In the genomic region with DNA sequence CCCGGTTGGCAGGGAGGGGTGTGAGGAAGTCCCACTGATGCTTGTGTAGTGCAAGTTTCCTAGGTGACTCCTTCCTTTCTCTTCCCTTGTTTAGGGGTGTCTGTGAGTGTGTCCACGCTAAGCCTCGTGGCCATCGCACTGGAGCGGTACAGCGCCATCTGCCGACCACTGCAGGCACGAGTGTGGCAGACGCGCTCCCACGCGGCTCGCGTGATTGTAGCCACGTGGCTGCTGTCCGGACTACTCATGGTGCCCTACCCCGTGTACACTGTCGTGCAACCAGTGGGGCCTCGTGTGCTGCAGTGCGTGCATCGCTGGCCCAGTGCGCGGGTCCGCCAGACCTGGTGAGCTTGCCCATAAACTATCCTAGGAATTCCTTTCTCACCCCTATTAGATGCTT, we compare ENCODE assay signal across 21 cellular contexts. TPM values are rescaled to one million over a fixed set of nuclear protein-coding genes. Genes with fewer than 3 reads are reported as not detected.
DNase-seq lines count a peak whose midpoint lies in the region; ATAC-seq, FAIRE-seq and TF ChIP-seq lines count a peak whose summit lies in the region.
"Had no signal": no experiment of that assay in that cellular context is flagged by ENCODE, and none has a peak within 500 bp of the region (broad histone marks: within the 10 kb centered on the region; RNA-seq: fewer than 3 reads in every experiment).

No MANE protein-coding gene starts in this region.

- H3K79me1 ChIP-seq in H1 (ENCODE audit: low read depth, low read length) = no peaks in the 10 kb centered on the region

- H3K18ac ChIP-seq in H1 (ENCODE audit: extremely low read depth, low read length) = no peak overlapping the region

- no peak overlapping the region for H3K4ac ChIP-seq in H1 (replicated peaks; ENCODE audit: insufficient read length, low read depth, low read length)

- peaks cover 0 to 4% (median 0%) of the 10 kb centered on the region in 4 experiments; a peak in 1 of 7 replicates for H3K4me1 ChIP-seq in H1 (replicated peaks in 1 of 4; ENCODE audit: control insufficient read depth in 3 of 4, insufficient read depth in 4 of 4, low read length in 3 of 4)
- no peaks in the 10 kb centered on the region for H3K4me1 ChIP-seq in CD8-positive, alpha-beta memory T cell (ENCODE audit: insufficient read depth, low read length)
- H3K4me1 ChIP-seq: pancreas, thyroid gland had no signal

- TF ChIP-seq RAD21 in H1 (IDR thresholded peaks at IDR 0.05 in 1 of 2, conservative IDR thresholded peaks at IDR 0.05 in 1 of 2; ENCODE audit: low read depth in 2 of 2, low read length in 2 of 2) = peak; percentile 50 to 63

- H3K79me2 ChIP-seq in H1 (ENCODE audit: control insufficient read depth in 1 of 2, insufficient read depth in 2 of 2, low read length in 2 of 2) = no peaks in the 10 kb centered on the region

- H3K27me3 ChIP-seq in H1 (replicated peaks in 1 of 4; ENCODE audit: control insufficient read depth in 3 of 4, extremely low read depth in 1 of 4, insufficient read depth in 3 of 4, low read length in 3 of 4) = peaks cover 0 to 2% (median 0%) of the 10 kb centered on the region in 4 experiments; a peak in 1 of 7 replicates
- no peaks in the 10 kb centered on the region for H3K27me3 ChIP-seq in CD8-positive, alpha-beta memory T cell (ENCODE audit: insufficient read depth, low read length, poor library complexity, severe bottlenecking)
- H3K27me3 ChIP-seq: pancreas, thyroid gland had no signal

- no peak for DNase-seq in GM10266 (ENCODE audit: extremely low spot score)
- DNase-seq in H1 (ENCODE audit: low read depth in 1 of 2, low spot score in 2 of 2) = peak in 1 of 2 experiments; percentile 69
- no peak for DNase-seq in sciatic nerve (ENCODE audit: low spot score)
- DNase-seq in stimulated activated CD4-positive, alpha-beta T cell treated with anti-CD3 and anti-CD28 coated beads, Interleukin-4, amount 100 ng/mL, for 4 hours = no peak
- DNase-seq in CD8-positive, alpha-beta memory T cell = no peak
- no peak for DNase-seq in kidney tubule cell (ENCODE audit: low spot score)
- DNase-seq in substantia nigra (lab: John Stamatoyannopoulos, UW) = no peak
- DNase-seq: foreskin melanocyte, left ventricle myocardium inferior, NCI-H146, NCI-H345, T-helper 1 cell, thyroid gland had no signal

- H3K27ac ChIP-seq in H1 (ENCODE audit: low read depth, low read length) = no peak overlapping the region
- H3K27ac ChIP-seq in CD8-positive, alpha-beta memory T cell (ENCODE audit: low read depth, low read length) = no peak overlapping the region
- H3K27ac ChIP-seq in substantia nigra (ENCODE audit: low read depth, low read length, poor library complexity, severe bottlenecking) = no peak overlapping the region
- H3K27ac ChIP-seq: left ventricle myocardium inferior, pancreas, skin epidermis, thyroid gland, VCaP had no signal

- POLR2A ChIA-PET in H1 (lab: Charles Lee; ENCODE audit: partially characterized antibody) = interaction anchor here (1.4 kb wide), 1 partner anchor 10 kb away, joined by 5 read pairs; the partner anchor contains the start of gene CCKBR
- POLR2A ChIA-PET in CD8-positive, alpha-beta memory T cell (lab: Charles Lee) = no interaction called here

- H3K9ac ChIP-seq in H1 (replicated peaks in 1 of 4; ENCODE audit: extremely low read depth in 1 of 4, low read depth in 3 of 4, low read length in 3 of 4) = no peak overlapping the region

- 79% methylated on average over 20 of the region's 24 CpGs; no CpG with 5 or more reads in 1 of the 2 experiments for WGBS in H1 (ENCODE audit: extremely low coverage in 1 of 2, insufficient coverage in 1 of 2, insufficient read length in 1 of 2, insufficient replicate concordance in 2 of 2, low coverage in 1 of 2, low lambda C conversion rate in 2 of 2, missing lambda C conversion rate in 1 of 2), 2 experiments

- no peak overlapping the region for H3K23ac ChIP-seq in H1 (ENCODE audit: insufficient read length)

- no peaks in the 10 kb centered on the region for H3K36me3 Mint-ChIP-seq in CD8-positive, alpha-beta memory T cell

- CTCF ChIA-PET in H1 (lab: Charles Lee; ENCODE audit: partially characterized antibody) = interaction anchor here (0.6 to 8.6 kb wide), 33 partner anchors 9 to 819 kb away, joined by 3 to 112 read pairs (median 7); partner anchors contain the start of gene CCKBR
- CTCF ChIA-PET in CD8-positive, alpha-beta memory T cell (lab: Charles Lee) = interaction anchor here (1.6 kb wide), 1 partner anchor 10 kb away, joined by 3 read pairs; the partner anchor contains the start of gene CCKBR

- H3K9me3 ChIP-seq in H1 (ENCODE audit: insufficient read depth in 2 of 2, low read depth in 1 of 2, low read length in 1 of 2) = no peaks in the 10 kb centered on the region
- H3K9me3 ChIP-seq in CD8-positive, alpha-beta memory T cell (ENCODE audit: low read length) = no peaks in the 10 kb centered on the region
- H3K9me3 ChIP-seq: left ventricle myocardium inferior, pancreas, thyroid gland had no signal

- no peak overlapping the region for H4K91ac ChIP-seq in H1 (replicated peaks; ENCODE audit: insufficient read length, low read length)

- no peak overlapping the region for H3K4me2 ChIP-seq in H1 (ENCODE audit: insufficient read depth in 1 of 2, low read depth in 2 of 2, low read length in 2 of 2)

- TF ChIP-seq EP300 in H1 (IDR thresholded peaks at IDR 0.05; ENCODE audit: borderline replicate concordance in 1 of 2, low read depth in 2 of 2, low read length in 2 of 2) = no peak

- H3K9me3 Mint-ChIP-seq in CD8-positive, alpha-beta memory T cell = no peaks in the 10 kb centered on the region
- H3K9me3 Mint-ChIP-seq: activated T-helper 2 cell treated with anti-CD3 and anti-CD28 coated beads, Interferon-gamma antibody, Interleukin-2, Interleukin-4, amounts not matched to agents 10 μg/mL and 5 μg/mL and 100 μg/mL, durations not matched to agents 14 hours and 24 hours and 36 hours had no signal

- 0 out of 2 replicates have a peak overlapping the region, but pooled peaks have one; percentile 10 for H2BK12ac ChIP-seq in H1 (ENCODE audit: low read depth, low read length)

- H3K27ac Mint-ChIP-seq in CD8-positive, alpha-beta memory T cell = no peak overlapping the region
- H3K27ac Mint-ChIP-seq: activated T-helper 2 cell treated with anti-CD3 and anti-CD28 coated beads, Interferon-gamma antibody, Interleukin-2, Interleukin-4, amounts not matched to agents 10 μg/mL and 5 μg/mL and 100 μg/mL, durations not matched to agents 14 hours and 24 hours and 36 hours had no signal

- no peaks in the 10 kb centered on the region for H3K4me1 Mint-ChIP-seq in CD8-positive, alpha-beta memory T cell

- no peaks in the 10 kb centered on the region for H3K36me3 ChIP-seq in H1 (ENCODE audit: control insufficient read depth in 2 of 4, insufficient read depth in 4 of 4, low read length in 3 of 4)
- H3K36me3 ChIP-seq in CD8-positive, alpha-beta memory T cell (ENCODE audit: insufficient read depth, low read length) = no peaks in the 10 kb centered on the region
- H3K36me3 ChIP-seq: left ventricle myocardium inferior, thyroid gland had no signal

- TF ChIP-seq CTCF in GM10266 (IDR thresholded peaks at IDR 0.05; ENCODE audit: control insufficient read depth, insufficient read depth, low read depth, missing control alignments) (peak; percentile 18), LNCAP (IDR thresholded peaks at IDR 0.05) (peak; percentile 46), H1 (IDR thresholded peaks at IDR 0.05; ENCODE audit: control extremely low read depth in 1 of 3, insufficient read depth in 1 of 3, low read depth in 1 of 3, low read length in 3 of 3) (peak; percentile 63 to 88 (median 69))

- H4K5ac ChIP-seq in H1 (ENCODE audit: insufficient read length, low read depth, low read length) = no peak overlapping the region

- no peak overlapping the region for H3K4me3 Mint-ChIP-seq in CD8-positive, alpha-beta memory T cell

- H2AFZ ChIP-seq in H1 (ENCODE audit: low read length) = no peak overlapping the region

- H2AK5ac ChIP-seq in H1 (ENCODE audit: low read depth, low read length) = no peak overlapping the region

- H3K4me3 ChIP-seq in H1 (ENCODE audit: extremely low read depth in 1 of 4, insufficient read depth in 2 of 4, low read depth in 3 of 4, low read length in 4 of 4) = no peak overlapping the region
- H3K4me3 ChIP-seq in CD8-positive, alpha-beta memory T cell (ENCODE audit: low read length) = no peak overlapping the region
- H3K4me3 ChIP-seq: left ventricle myocardium inferior, pancreas, skin epidermis, thyroid gland had no signal

- no peaks in the 10 kb centered on the region for H3K23me2 ChIP-seq in H1 (ENCODE audit: low read depth, low read length)

- no peak overlapping the region; the same call in 1 of the 2 replicates for H4K8ac ChIP-seq in H1 (ENCODE audit: extremely low read depth, insufficient read depth, low read length)

- H2BK15ac ChIP-seq in H1 (ENCODE audit: low read length) = no peak overlapping the region

- peak; percentile 39 for ATAC-seq in sciatic nerve
- ATAC-seq: Right ventricle myocardium inferior had no signal

- H2BK5ac ChIP-seq in H1 (ENCODE audit: low read depth, low read length) = no peak overlapping the region

- H3K27me3 Mint-ChIP-seq in CD8-positive, alpha-beta memory T cell = peaks cover 10 to 54% of the 10 kb centered on the region in 2 donors

- no peak overlapping the region for H3K56ac ChIP-seq in H1 (replicated peaks; ENCODE audit: insufficient read length, low read depth, low read length)

- H4K20me1 ChIP-seq in H1 (replicated peaks in 1 of 2; ENCODE audit: control insufficient read depth in 1 of 2, insufficient read depth in 2 of 2, low read length in 2 of 2) = no peaks in the 10 kb centered on the region

- 0 out of 2 replicates have a peak overlapping the region, but pooled peaks have one; percentile 63 for H2BK20ac ChIP-seq in H1 (ENCODE audit: low read length)

- no peak overlapping the region for H2BK120ac ChIP-seq in H1 (replicated peaks; ENCODE audit: low read depth, low read length)

- intact Hi-C loops in sciatic nerve (cut with DNase I) = no loop called here

- no peak overlapping the region for H3K14ac ChIP-seq in H1 (ENCODE audit: insufficient read length)

- FAIRE-seq in H1 (lab: Jason Lieb, UNC) = no peak
- FAIRE-seq: pancreas had no signal

- no peak for TF ChIP-seq POLR2A in H1 (IDR thresholded peaks at IDR 0.05; ENCODE audit: control extremely low read depth in 1 of 2, low read depth in 2 of 2, low read length in 2 of 2)

RNA-seq across cellular contexts. Expression of gene CCKBR, which starts 10.4 kb away (rescaled TPM):
- 4.6 and 5.7 TPM in 2 replicates for total RNA-seq in H1 (2021; fragmentation: NEBNext Ultra II Directional; extraction: Animal tissue kit (Norgen Biotek cat#: 25700))
- polyA plus RNA-seq in H1 (2011; rRNA removed) = 9.1 and 9.8 TPM in 2 replicates
- polyA plus RNA-seq in H1 (2011; cell fraction: cytosol; rRNA removed) = 4.5 TPM
- 7.1 TPM for polyA plus RNA-seq in H1 (2011; cell fraction: nucleus; rRNA removed)
- polyA plus RNA-seq in H1 (2012, experiment 1 of 2) = 4.8 to 8.0 TPM (median 6.8 TPM) in 4 replicates
- 6.3 TPM for polyA plus RNA-seq in H1 (2012, experiment 2 of 2)
- polyA plus RNA-seq in H1 (2013, experiment 1 of 2) = 4.1 TPM
- 4.1 TPM for polyA plus RNA-seq in H1 (2013, experiment 2 of 2)
- 8.0 and 9.4 TPM in 2 replicates for polyA minus RNA-seq in H1 (2011; rRNA and poly(A)+ RNA removed)
- polyA minus RNA-seq in H1 (2011; cell fraction: cytosol; rRNA and poly(A)+ RNA removed) = 2.7 TPM
- 3.1 TPM for polyA minus RNA-seq in H1 (2011; cell fraction: nucleus; rRNA and poly(A)+ RNA removed)
- total RNA-seq in sciatic nerve = 1.1 TPM
- not detected for total RNA-seq in CD8-positive, alpha-beta memory T cell
- polyA plus RNA-seq in CD8-positive, alpha-beta memory T cell = not detected
- total RNA-seq: activated T-helper 2 cell treated with anti-CD3 and anti-CD28 coated beads, Interferon-gamma antibody, Interleukin-2, Interleukin-4, amounts not matched to agents 10 μg/mL and 5 μg/mL and 100 μg/mL, durations not matched to agents 14 hours and 24 hours and 36 hours; HT-29; left ventricle myocardium inferior; Right ventricle myocardium inferior had no signal
- polyA plus RNA-seq: BJ had no signal

RNA-seq across cellular contexts. Expression of gene CNGA4, which starts 31.1 kb away (rescaled TPM):
- 0.33 TPM in 1 of 2 replicates, not detected in the other for total RNA-seq in H1 (2021; fragmentation: NEBNext Ultra II Directional; extraction: Animal tissue kit (Norgen Biotek cat#: 25700))
- 0.29 and 0.74 TPM in 2 replicates for polyA plus RNA-seq in H1 (2011; rRNA removed)
- 0.44 TPM for polyA plus RNA-seq in H1 (2011; cell fraction: cytosol; rRNA removed)
- polyA plus RNA-seq in H1 (2011; cell fraction: nucleus; rRNA removed) = 1.00 TPM
- polyA plus RNA-seq in H1 (2012, experiment 1 of 2) = 0.21 to 0.62 TPM (median 0.30 TPM) in 4 replicates
- not detected for polyA plus RNA-seq in H1 (2012, experiment 2 of 2)
- 0.12 TPM for polyA plus RNA-seq in H1 (2013, experiment 1 of 2)
- polyA plus RNA-seq in H1 (2013, experiment 2 of 2) = 0.07 TPM
- 0.63 and 0.69 TPM in 2 replicates for polyA minus RNA-seq in H1 (2011; rRNA and poly(A)+ RNA removed)
- not detected for polyA minus RNA-seq in H1 (2011; cell fraction: cytosol; rRNA and poly(A)+ RNA removed)
- polyA minus RNA-seq in H1 (2011; cell fraction: nucleus; rRNA and poly(A)+ RNA removed) = 0.30 TPM
- total RNA-seq in sciatic nerve = 0.31 TPM
- under 1 TPM in 1 of 2 experiments, not detected in 1; 0.15 TPM for total RNA-seq in CD8-positive, alpha-beta memory T cell
- not detected for polyA plus RNA-seq in CD8-positive, alpha-beta memory T cell
- total RNA-seq: activated T-helper 2 cell treated with anti-CD3 and anti-CD28 coated beads, Interferon-gamma antibody, Interleukin-2, Interleukin-4, amounts not matched to agents 10 μg/mL and 5 μg/mL and 100 μg/mL, durations not matched to agents 14 hours and 24 hours and 36 hours; HT-29; left ventricle myocardium inferior; Right ventricle myocardium inferior had no signal

RNA-seq across cellular contexts. Expression of gene FHIP1B, which starts 35.6 kb away (rescaled TPM):
- 16.8 TPM in 2 replicates for total RNA-seq in H1 (2021; fragmentation: NEBNext Ultra II Directional; extraction: Animal tissue kit (Norgen Biotek cat#: 25700))
- polyA plus RNA-seq in H1 (2011; rRNA removed) = 41.9 and 67.1 TPM in 2 replicates
- 35.7 TPM for polyA plus RNA-seq in H1 (2011; cell fraction: cytosol; rRNA removed)
- polyA plus RNA-seq in H1 (2011; cell fraction: nucleus; rRNA removed) = 106 TPM
- polyA plus RNA-seq in H1 (2012, experiment 1 of 2) = 15.3 to 19.5 TPM (median 17.6 TPM) in 4 replicates
- 13.7 TPM for polyA plus RNA-seq in H1 (2012, experiment 2 of 2)
- 17.6 TPM for polyA plus RNA-seq in H1 (2013, experiment 1 of 2)
- 16.7 TPM for polyA plus RNA-seq in H1 (2013, experiment 2 of 2)
- 28.4 and 31.6 TPM in 2 replicates for polyA minus RNA-seq in H1 (2011; rRNA and poly(A)+ RNA removed)
- polyA minus RNA-seq in H1 (2011; cell fraction: cytosol; rRNA and poly(A)+ RNA removed) = 11.0 TPM
- 44.8 TPM for polyA minus RNA-seq in H1 (2011; cell fraction: nucleus; rRNA and poly(A)+ RNA removed)
- total RNA-seq in sciatic nerve = 36.8 TPM
- 10 to 100 TPM; 20.2 to 20.6 TPM for total RNA-seq in CD8-positive, alpha-beta memory T cell
- 16.4 TPM for polyA plus RNA-seq in CD8-positive, alpha-beta memory T cell

RNA-seq across cellular contexts. Expression of gene CAVIN3, which starts 50.3 kb away (rescaled TPM):
- total RNA-seq in H1 (2021; fragmentation: NEBNext Ultra II Directional; extraction: Animal tissue kit (Norgen Biotek cat#: 25700)) = 17.7 and 20.4 TPM in 2 replicates
- 26.4 and 27.6 TPM in 2 replicates for polyA plus RNA-seq in H1 (2011; rRNA removed)
- 32.4 TPM for polyA plus RNA-seq in H1 (2011; cell fraction: cytosol; rRNA removed)
- polyA plus RNA-seq in H1 (2011; cell fraction: nucleus; rRNA removed) = 21.2 TPM
- 14.5 to 21.3 TPM (median 18.9 TPM) in 4 replicates for polyA plus RNA-seq in H1 (2012, experiment 1 of 2)
- polyA plus RNA-seq in H1 (2012, experiment 2 of 2) = 22.2 TPM
- 10.8 TPM for polyA plus RNA-seq in H1 (2013, experiment 1 of 2)
- 10.4 TPM for polyA plus RNA-seq in H1 (2013, experiment 2 of 2)
- 1.5 and 2.9 TPM in 2 replicates for polyA minus RNA-seq in H1 (2011; rRNA and poly(A)+ RNA removed)
- 4.3 TPM for polyA minus RNA-seq in H1 (2011; cell fraction: cytosol; rRNA and poly(A)+ RNA removed)
- 18.5 TPM for polyA minus RNA-seq in H1 (2011; cell fraction: nucleus; rRNA and poly(A)+ RNA removed)
- total RNA-seq in sciatic nerve = 145 TPM
- 10 to 100 TPM; 72.5 to 75.5 TPM for total RNA-seq in CD8-positive, alpha-beta memory T cell
- not detected for polyA plus RNA-seq in CD8-positive, alpha-beta memory T cell
- total RNA-seq: HT-29 had no signal

Comparison
In these comparisons a context has a peak if more than half of its experiments do, and no peak if none do; other contexts are left out.
1. CTCF ChIP-seq: peak in every context shown above with its lines; median percentile 69 in H1; 46 in LNCAP; 18 in GM10266.